12 cellular contexts compared by ENCODE assay signal in the genomic region with DNA sequence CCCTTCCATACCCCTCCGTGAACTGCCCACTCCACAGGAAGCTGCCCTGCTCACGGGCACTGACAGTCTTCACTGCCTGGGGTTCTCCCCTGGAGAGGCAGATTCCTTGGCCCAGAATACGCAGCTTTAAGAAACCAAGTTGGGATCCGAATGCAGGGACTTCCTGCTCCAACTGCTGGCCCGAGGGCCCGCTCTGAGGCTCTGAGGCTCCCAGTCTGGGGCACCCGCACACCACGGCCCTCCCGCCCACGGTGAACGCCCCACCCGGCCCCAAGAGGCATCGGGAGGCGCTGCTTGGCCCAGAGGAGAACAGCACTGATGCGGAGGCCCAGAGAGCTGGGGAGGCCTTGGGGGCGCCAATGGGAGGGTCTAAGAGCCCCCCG. TPM values are rescaled to one million over a fixed set of nuclear protein-coding genes. Genes with fewer than 3 reads are reported as not detected.
DNase-seq lines count a peak whose midpoint lies in the region; ATAC-seq, FAIRE-seq and TF ChIP-seq lines count a peak whose summit lies in the region.
"Had no signal": no experiment of that assay in that cellular context is flagged by ENCODE, and none has a peak within 500 bp of the region (broad histone marks: within the 10 kb centered on the region; RNA-seq: fewer than 3 reads in every experiment).

No MANE protein-coding gene starts in this region.

- H3K36me3 ChIP-seq in HepG2 (replicated peaks in 1 of 2; ENCODE audit: control insufficient read depth in 1 of 2, insufficient read depth in 2 of 2, low read length in 2 of 2) (no peaks in the 10 kb centered on the region), right lobe of liver (no peaks in the 10 kb centered on the region), gastroesophageal sphincter (no peaks in the 10 kb centered on the region), neuronal stem cell (replicated peaks in 1 of 2; ENCODE audit: control insufficient read depth in 2 of 2, insufficient read depth in 2 of 2, low read length in 2 of 2) (no peaks in the 10 kb centered on the region), uterus (no peaks in the 10 kb centered on the region)

- H2AFZ ChIP-seq in HepG2 (ENCODE audit: low read length) (no peak overlapping the region), neuronal stem cell (ENCODE audit: low read length) (peak overlapping the region; percentile 95)

- FAIRE-seq in HepG2 (lab: Jason Lieb, UNC) (no peak), GM12892 (lab: Jason Lieb, UNC) (no peak)

- peak overlapping the region; percentile 80 for H3K27ac ChIP-seq in HepG2 (ENCODE audit: extremely low read length, insufficient read depth, low read length)
- H3K27ac ChIP-seq in right lobe of liver: peak overlapping the region in 1 of 3 donors; percentile 24
- peak overlapping the region in 3 of 4 donors; percentile 64 to 79 (median 73) for H3K27ac ChIP-seq in gastroesophageal sphincter
- H3K27ac ChIP-seq in neuronal stem cell (replicated peaks; ENCODE audit: low read length): no peak overlapping the region
- peak overlapping the region; percentile 72 to 80 for H3K27ac ChIP-seq in uterus

- TF ChIP-seq POLR2A in HepG2 (IDR thresholded peaks at IDR 0.05; ENCODE audit: insufficient read depth in 1 of 2, low read depth in 2 of 2, low read length in 2 of 2): no peak
- TF ChIP-seq POLR2A in right lobe of liver (IDR thresholded peaks at IDR 0.05): no peak
- TF ChIP-seq POLR2A in gastroesophageal sphincter (IDR thresholded peaks at IDR 0.05): no peak
- no peak for TF ChIP-seq POLR2A in uterus (IDR thresholded peaks at IDR 0.05)
- no peak for TF ChIP-seq POLR2A in GM12892 (IDR thresholded peaks at IDR 0.05; ENCODE audit: low read depth, low read length)

- H3K4me1 ChIP-seq in HepG2 (ENCODE audit: insufficient read depth, low read length) (peaks cover 62% of the 10 kb centered on the region), right lobe of liver (peaks cover 0 to 28% (median 9%) of the 10 kb centered on the region in 4 donors), gastroesophageal sphincter (peaks cover 0 to 54% (median 6%) of the 10 kb centered on the region in 3 donors), neuronal stem cell (ENCODE audit: control insufficient read depth in 2 of 2, insufficient read depth in 1 of 2, low read depth in 1 of 2, low read length in 2 of 2) (peaks cover 9 to 15% of the 10 kb centered on the region in 2 donors), uterus (peaks cover 0 to 14% of the 10 kb centered on the region in 2 donors)

- TF ChIP-seq RAD21 in HepG2 (CRISPR knock-in tag; IDR thresholded peaks at IDR 0.05): no peak

- no peak overlapping the region for H2BK12ac ChIP-seq in neuronal stem cell (ENCODE audit: low read length)

- DNase-seq in HepG2 (ENCODE audit: low spot score) (no peak), right lobe of liver (no peak), neuronal stem cell (ENCODE audit: low spot score) (no peak), uterus (no peak), NCI-H2196 (lab: John Stamatoyannopoulos, UW; ENCODE audit: unreplicated experiment) (no peak), GM12892 (ENCODE audit: insufficient read length) (no peak)
- DNase-seq in stimulated activated CD4-positive, alpha-beta T cell treated with anti-CD3 and anti-CD28 coated beads, Interleukin-12 subunit alpha, Interleukin-12 subunit beta, amount 100 ng/mL, for 4 hours: no peak
- DNase-seq: anterior cingulate cortex, erythroblast, NCI-H146 had no signal

- TF ChIP-seq EP300 in HepG2 (IDR thresholded peaks at IDR 0.05; ENCODE audit: low read depth in 2 of 2, low read length in 2 of 2) (no peak), HepG2 (CRISPR knock-in tag; IDR thresholded peaks at IDR 0.05; ENCODE audit: borderline replicate concordance) (no peak), gastroesophageal sphincter (IDR thresholded peaks at IDR 0.05) (no peak)

- H2AK5ac ChIP-seq in neuronal stem cell (ENCODE audit: low read depth, low read length): peak overlapping the region; percentile 86

- TF ChIP-seq CTCF in HepG2 (CRISPR knock-in tag; IDR thresholded peaks at IDR 0.05) (no peak), right lobe of liver (IDR thresholded peaks at IDR 0.05) (no peak), gastroesophageal sphincter (IDR thresholded peaks at IDR 0.05) (no peak), uterus (IDR thresholded peaks at IDR 0.05) (no peak)

- H3K4me2 ChIP-seq in HepG2 (ENCODE audit: low read depth, low read length): peak overlapping the region; percentile 82
- no peak overlapping the region for H3K4me2 ChIP-seq in neuronal stem cell (ENCODE audit: insufficient read depth, low read length, poor library complexity, severe bottlenecking)

- BruUV-seq in HepG2 (replicated peaks; lab: Mats Ljungman, UMichigan): no TSS peak

- H3K14ac ChIP-seq in neuronal stem cell (ENCODE audit: low read length): peak overlapping the region; percentile 39

- WGBS in HepG2 (ENCODE audit: low lambda C conversion rate): 20% methylated on average over 11 of the region's 17 CpGs
- WGBS in right lobe of liver (ENCODE audit: insufficient coverage, low coverage, low lambda C conversion rate, missing lambda C conversion rate): 70% methylated on average over 2 of the region's 17 CpGs
- no CpG with 5 or more reads among the region's 17 CpGs for WGBS in gastroesophageal sphincter (ENCODE audit: low coverage in 1 of 2), 2 donors
- WGBS in neuronal stem cell (ENCODE audit: extremely low coverage in 2 of 2, insufficient read length in 2 of 2, insufficient replicate concordance in 1 of 2), 2 donors: no CpG with 5 or more reads among the region's 17 CpGs

- peak overlapping the region; percentile 67 for H3K18ac ChIP-seq in neuronal stem cell (ENCODE audit: low read length)

- peak overlapping the region; percentile 46 to 70 (median 61) for H3K4me3 ChIP-seq in HepG2 (replicated peaks in 1 of 3; ENCODE audit: insufficient read depth in 1 of 3, low read depth in 2 of 3, low read length in 3 of 3)
- H3K4me3 ChIP-seq in right lobe of liver: no peak overlapping the region
- H3K4me3 ChIP-seq in gastroesophageal sphincter: no peak overlapping the region
- peak overlapping the region in 1 of 2 donors; percentile 7 for H3K4me3 ChIP-seq in neuronal stem cell (ENCODE audit: low read length in 2 of 2)
- no peak overlapping the region for H3K4me3 ChIP-seq in uterus

- H4K91ac ChIP-seq in neuronal stem cell (ENCODE audit: low read depth, low read length, poor library complexity): no peak overlapping the region

- H4K20me1 ChIP-seq in HepG2 (ENCODE audit: insufficient read depth, low read length): no peaks in the 10 kb centered on the region

- CTCF ChIA-PET in HepG2 (lab: Yijun Ruan, JAX; ENCODE audit: low intra/inter-chr PET ratio, low total read pairs): no interaction called here

- H3K27me3 ChIP-seq in HepG2 (ENCODE audit: control insufficient read depth in 1 of 2, insufficient read depth in 2 of 2, low read length in 2 of 2) (peaks cover 1 to 7% of the 10 kb centered on the region in 2 experiments; a peak in 3 of 5 replicates), right lobe of liver (no peaks in the 10 kb centered on the region), gastroesophageal sphincter (peaks cover 24% of the 10 kb centered on the region), neuronal stem cell (ENCODE audit: control insufficient read depth in 3 of 3, insufficient read depth in 3 of 3, low read depth in 1 of 3, low read length in 3 of 3) (peaks cover 0 to 10% (median 0%) of the 10 kb centered on the region in 3 experiments), uterus (no peaks in the 10 kb centered on the region)

- peak overlapping the region; percentile 56 for H3K9ac ChIP-seq in HepG2 (ENCODE audit: insufficient read depth, low read depth, low read length)
- peak overlapping the region; percentile 13 for H3K9ac ChIP-seq in neuronal stem cell (ENCODE audit: low read depth, low read length, poor library complexity)

- POLR2A ChIA-PET in HepG2 (lab: Yijun Ruan, JAX): interaction anchor here (0.9 to 2.5 kb wide), 12 partner anchors 8 to 127 kb away, joined by 3 to 43 read pairs (median 4); partner anchors contain the start of gene IGF2

- peak overlapping the region; percentile 29 for H3K4ac ChIP-seq in neuronal stem cell (ENCODE audit: low read length)

- H3K79me1 ChIP-seq in neuronal stem cell (ENCODE audit: low read depth, low read length): peaks cover 3% of the 10 kb centered on the region

- no peak overlapping the region for H4K8ac ChIP-seq in neuronal stem cell (ENCODE audit: low read depth, low read length)

- H2BK120ac ChIP-seq in neuronal stem cell (ENCODE audit: low read depth, low read length): no peak overlapping the region

- H3K23ac ChIP-seq in neuronal stem cell (ENCODE audit: low read depth, low read length, poor library complexity): peak overlapping the region; percentile 5

- intact Hi-C loops in HepG2 (cut with micrococcal nuclease; ENCODE audit: unreplicated experiment) (no loop called here), right lobe of liver (cut with DNase I) (no loop called here), uterus (cut with DNase I; ENCODE audit: low total_unique reads) (no loop called here)

- H2BK15ac ChIP-seq in neuronal stem cell (ENCODE audit: low read length): peak overlapping the region; percentile 93

- H3K9me3 ChIP-seq in HepG2 (ENCODE audit: low read length) (no peaks in the 10 kb centered on the region), right lobe of liver (no peaks in the 10 kb centered on the region), gastroesophageal sphincter (no peaks in the 10 kb centered on the region), neuronal stem cell (replicated peaks in 1 of 2; ENCODE audit: control insufficient read depth in 2 of 2, insufficient read depth in 1 of 2, low read depth in 1 of 2, low read length in 2 of 2) (peaks cover 0 to 4% of the 10 kb centered on the region in 2 donors), uterus (no peaks in the 10 kb centered on the region)

- H3K79me2 ChIP-seq in HepG2 (ENCODE audit: insufficient read depth, low read length): no peaks in the 10 kb centered on the region

- ATAC-seq in HepG2 (peak; percentile 26), right lobe of liver (no peak), gastroesophageal sphincter (no peak)

- peak overlapping the region; percentile 71 for H2BK5ac ChIP-seq in neuronal stem cell (ENCODE audit: low read length)

- in situ Hi-C loops in HepG2 (cut with HindIII; ENCODE audit: extremely low pct_ligation_motif_present, low pct_unique_long_range_greater_than_20kb): no loop called here

RNA-seq across cellular contexts. Expression of gene IGF2, which starts 42.3 kb away (rescaled TPM):
- 79.1 and 138 TPM in 2 replicates for total RNA-seq in HepG2 (2016; rRNA removed; fragmentation: Illumina TruSeq; extraction: Trizol)
- total RNA-seq in HepG2 (2016; cell fraction: cytosol; rRNA removed; fragmentation: Illumina TruSeq; extraction: Trizol; ENCODE audit: low read depth): 150 and 154 TPM in 2 replicates
- total RNA-seq in HepG2 (2016; cell fraction: insoluble cytoplasmic fraction; rRNA removed; fragmentation: Illumina TruSeq; extraction: Trizol): 71.0 and 125 TPM in 2 replicates
- total RNA-seq in HepG2 (2016; cell fraction: membrane; rRNA removed; fragmentation: Illumina TruSeq; extraction: Trizol): 362 and 363 TPM in 2 replicates
- 89.6 and 109 TPM in 2 replicates for total RNA-seq in HepG2 (2016; cell fraction: nucleus; rRNA removed; fragmentation: Illumina TruSeq; extraction: Trizol)
- polyA plus RNA-seq in HepG2 (2011; rRNA removed): 254 and 379 TPM in 2 replicates
- polyA plus RNA-seq in HepG2 (2011; cell fraction: cytosol; rRNA removed): 454 and 616 TPM in 2 replicates
- polyA plus RNA-seq in HepG2 (2011; cell fraction: nucleus; rRNA removed): 839 and 1,149 TPM in 2 replicates
- polyA plus RNA-seq in HepG2 (2012): 4,210 and 4,559 TPM in 2 replicates
- 341 and 387 TPM in 2 replicates for polyA plus RNA-seq in HepG2 (2016; cell fraction: cytosol; fragmentation: Illumina TruSeq; extraction: Trizol; ENCODE audit: low read depth)
- 1,191 and 1,950 TPM in 2 replicates for polyA plus RNA-seq in HepG2 (2016; cell fraction: insoluble cytoplasmic fraction; fragmentation: Illumina TruSeq; extraction: Trizol; ENCODE audit: low read depth)
- 1,798 and 2,413 TPM in 2 replicates for polyA plus RNA-seq in HepG2 (2016; cell fraction: membrane; fragmentation: Illumina TruSeq; extraction: Trizol; ENCODE audit: low read depth)
- 949 and 1,082 TPM in 2 replicates for polyA plus RNA-seq in HepG2 (2016; cell fraction: nucleus; fragmentation: Illumina TruSeq; extraction: Trizol; ENCODE audit: insufficient read depth, low read depth)
- polyA minus RNA-seq in HepG2 (2011; rRNA and poly(A)+ RNA removed; ENCODE audit: low replicate concordance): 0.19 and 781 TPM in 2 replicates
- 811 and 1,353 TPM in 2 replicates for polyA minus RNA-seq in HepG2 (2011; cell fraction: cytosol; rRNA and poly(A)+ RNA removed)
- polyA minus RNA-seq in HepG2 (2011; cell fraction: nucleus; rRNA and poly(A)+ RNA removed): 170 and 248 TPM in 2 replicates
- 100 to 1,000 TPM in 5 of 6 experiments, 10 to 100 TPM in 1; 86.6 to 289 (median 177) TPM for total RNA-seq in right lobe of liver
- 10 to 100 TPM in 3 of 4 donors, 1 to 10 TPM in 1; 8.7 to 49.5 (median 28.7) TPM for total RNA-seq in gastroesophageal sphincter
- 11.8 TPM for polyA plus RNA-seq in neuronal stem cell (2013, experiment 1 of 2)
- polyA plus RNA-seq in neuronal stem cell (2013, experiment 2 of 2): 11.0 TPM
- total RNA-seq in uterus: 100 to 1,000 TPM in 3 of 4 donors, 10 to 100 TPM in 1; 54.1 to 347 (median 188) TPM
- polyA plus RNA-seq in GM12892 (2012; ENCODE audit: missing spikeins): not detected
- total RNA-seq: T-helper 2 cell treated with Interferon-gamma antibody and Interleukin-4, amounts not matched to agents 100 ng/mL and 5 ng/mL, for 36 hours had no signal

Comparison
In these comparisons a context has a peak if more than half of its experiments do, and no peak if none do; other contexts are left out.
1. H3K4me3 ChIP-seq: peak in HepG2 (3 of 3); none in right lobe of liver (0 of 3), gastroesophageal sphincter (0 of 2) and uterus (0 of 2).